8 cellular contexts compared by ENCODE assay signal in the genomic region with DNA sequence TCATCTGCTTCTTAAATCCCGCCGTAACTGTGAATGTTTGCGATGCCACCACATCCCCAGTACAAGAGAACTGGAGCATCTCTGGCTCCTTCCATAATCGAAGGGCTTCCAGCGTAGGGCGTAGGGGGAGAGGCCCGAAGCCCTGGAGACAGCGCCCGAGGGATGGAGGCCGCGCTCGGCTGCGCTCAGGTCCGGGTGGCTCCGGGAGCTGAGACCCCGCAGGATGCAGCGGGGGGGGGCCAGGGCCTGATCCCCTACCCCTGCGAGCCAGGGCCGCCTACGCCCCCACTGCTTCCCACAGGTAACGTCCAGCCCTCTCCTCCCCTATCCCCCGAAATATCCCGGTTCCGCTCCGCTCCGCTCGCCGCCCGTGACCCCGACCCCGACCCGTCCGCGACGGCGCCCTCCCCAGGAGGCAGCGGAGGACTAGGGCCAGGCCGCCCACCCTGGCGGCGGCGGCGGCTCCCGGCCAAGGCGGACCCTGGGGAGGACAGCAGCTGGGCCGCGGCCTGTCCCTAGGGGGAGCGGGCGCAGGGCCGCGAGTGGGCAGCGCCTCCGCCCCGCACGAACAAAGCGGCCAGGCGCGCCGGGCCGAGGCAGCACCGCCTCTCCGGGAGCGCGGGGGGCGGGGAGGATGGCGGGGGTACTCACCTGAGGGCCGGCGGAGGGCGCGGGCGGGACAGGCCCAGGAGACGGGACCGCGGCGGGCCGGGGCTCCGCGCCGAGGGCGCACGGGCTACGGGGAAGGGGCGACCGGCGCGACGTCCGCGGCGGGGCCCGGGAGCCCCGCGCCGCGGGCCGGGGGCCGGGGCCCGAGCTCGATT. TPM values are rescaled to one million over a fixed set of nuclear protein-coding genes. Genes with fewer than 3 reads are reported as not detected.
DNase-seq lines count a peak whose midpoint lies in the region; ATAC-seq, FAIRE-seq and TF ChIP-seq lines count a peak whose summit lies in the region.

No MANE protein-coding gene starts in this region.

- H3K36me3 Mint-ChIP-seq in activated T-helper 17 cell treated with anti-CD3 and anti-CD28 coated beads, Interleukin-2, amount 50 U/mL, for 72 hours (ENCODE audit: low read depth): no peaks in the 10 kb centered on the region
- H3K36me3 Mint-ChIP-seq in glutamatergic neuron (ENCODE audit: unreplicated experiment): no peaks in the 10 kb centered on the region

- H2AFZ ChIP-seq in neuron (ENCODE audit: low read depth, low read length): peak overlapping the region; percentile 60

- peaks cover 6% of the 10 kb centered on the region for H3K4me1 Mint-ChIP-seq in activated T-helper 17 cell treated with anti-CD3 and anti-CD28 coated beads, Interleukin-2, amount 50 U/mL, for 72 hours
- H3K4me1 Mint-ChIP-seq in glutamatergic neuron (ENCODE audit: low read depth, unreplicated experiment): peaks cover 26% of the 10 kb centered on the region

- H3K4me3 Mint-ChIP-seq in activated T-helper 17 cell treated with anti-CD3 and anti-CD28 coated beads, Interleukin-2, amount 50 U/mL, for 72 hours: peak overlapping the region; percentile 85
- peak overlapping the region; percentile 90 for H3K4me3 Mint-ChIP-seq in glutamatergic neuron (ENCODE audit: unreplicated experiment)

- H3K27me3 ChIP-seq in neuron (ENCODE audit: insufficient read depth, low read length): no peaks in the 10 kb centered on the region

- TF ChIP-seq POLR2A in GM12891 (IDR thresholded peaks at IDR 0.05; ENCODE audit: low read depth, low read length): no peak

- H3K9me3 ChIP-seq in neuron (ENCODE audit: low read length): no peaks in the 10 kb centered on the region

- H3K4me3 ChIP-seq in neuron (ENCODE audit: low read length): peak overlapping the region; percentile 62

- H3K27ac Mint-ChIP-seq in activated T-helper 17 cell treated with anti-CD3 and anti-CD28 coated beads, Interleukin-2, amount 50 U/mL, for 72 hours: no peak overlapping the region
- peak overlapping the region; percentile 97 for H3K27ac Mint-ChIP-seq in glutamatergic neuron (ENCODE audit: unreplicated experiment)

- TF ChIP-seq CTCF in LNCAP (IDR thresholded peaks at IDR 0.05) (peak; percentile 41), glutamatergic neuron (IDR thresholded peaks at IDR 0.05; ENCODE audit: partially characterized antibody, unreplicated experiment) (no peak)

- ATAC-seq in activated T-helper 17 cell treated with anti-CD3 and anti-CD28 coated beads, Interleukin-2, amount 50 U/mL, for 72 hours (replicated peaks): peak; percentile 11
- no peak for ATAC-seq in HG02763 (IDR thresholded peaks at IDR 0.05; ENCODE audit: unreplicated experiment)

- DNase-seq in A172 (ENCODE audit: low spot score): peak; percentile 18
- peak; percentile 9 for DNase-seq in GM12891 (ENCODE audit: insufficient read length, low spot score)
- peak; percentile 80 for DNase-seq in glutamatergic neuron
- no peak for DNase-seq in AML-193 (lab: John Stamatoyannopoulos, UW)

- H3K27me3 Mint-ChIP-seq in activated T-helper 17 cell treated with anti-CD3 and anti-CD28 coated beads, Interleukin-2, amount 50 U/mL, for 72 hours: peaks cover 27% of the 10 kb centered on the region
- H3K27me3 Mint-ChIP-seq in glutamatergic neuron (ENCODE audit: unreplicated experiment): peaks cover 19% of the 10 kb centered on the region

- H3K36me3 ChIP-seq in neuron (ENCODE audit: insufficient read depth, low read length): peaks cover 3% of the 10 kb centered on the region

- peaks cover 36% of the 10 kb centered on the region for H3K4me1 ChIP-seq in neuron (ENCODE audit: insufficient read depth, low read length)

- H3K9me3 Mint-ChIP-seq in activated T-helper 17 cell treated with anti-CD3 and anti-CD28 coated beads, Interleukin-2, amount 50 U/mL, for 72 hours: no peaks in the 10 kb centered on the region
- peaks cover 22% of the 10 kb centered on the region for H3K9me3 Mint-ChIP-seq in glutamatergic neuron (ENCODE audit: unreplicated experiment)

- no peak for FAIRE-seq in GM12891 (lab: Jason Lieb, UNC)

TF ChIP-seq in GM12891, 5 proteins besides CTCF, POLR2A, EP300 and RAD21:
- TF ChIP-seq POU2F2 (IDR thresholded peaks at IDR 0.05; ENCODE audit: low read depth, low read length) (no peak), SPI1 (IDR thresholded peaks at IDR 0.05; ENCODE audit: low read depth, low read length) (no peak), PAX5 (IDR thresholded peaks at IDR 0.05; ENCODE audit: insufficient read depth, low read length, severe bottlenecking) (no peak), POLR2AphosphoS5 (IDR thresholded peaks at IDR 0.05; ENCODE audit: low read depth, low read length) (no peak), TAF1 (IDR thresholded peaks at IDR 0.05; ENCODE audit: low read depth, low read length) (no peak)

RNA-seq across cellular contexts. Expression of gene WDFY3, which starts 0.7 kb away (rescaled TPM):
- 33.3 and 39.8 TPM in 2 replicates for total RNA-seq in A172 (2014; rRNA removed; shearing (Covaris generic))
- 0.04 TPM for polyA plus RNA-seq in GM12891 (2012; ENCODE audit: low read depth, missing spikeins)
- total RNA-seq in activated T-helper 17 cell treated with anti-CD3 and anti-CD28 coated beads, Interleukin-2, amount 50 U/mL, for 72 hours: 1 to 10 TPM; 2.1 to 2.3 TPM
- 267 TPM for total RNA-seq in glutamatergic neuron (ENCODE audit: unreplicated experiment)

Comparison
In these comparisons a context has a peak if more than half of its experiments do, and no peak if none do; other contexts are left out.
1. DNase-seq: peak in A172 (single experiment), GM12891 (single experiment) and glutamatergic neuron (single experiment); none in AML-193 (0 of 2).
2. RNA of gene WDFY3, which starts 0.7 kb away (total RNA-seq): 267 TPM in glutamatergic neuron (single experiment) and 33.3 to 39.8 TPM in A172; 2.1 to 2.3 TPM in activated T-helper 17 cell treated with anti-CD3 and anti-CD28 coated beads, Interleukin-2, amount 50 U/mL, for 72 hours; every median in the first group is over 10 times any median in the second.